8 cellular contexts compared by ENCODE assay signal in genomic region chr2:186848873-186849578, GRCh38. TPM values are rescaled to one million over a fixed set of nuclear protein-coding genes. Genes with fewer than 3 reads are reported as not detected.
DNase-seq lines count a peak whose midpoint lies in the region; ATAC-seq and TF ChIP-seq lines count a peak whose summit lies in the region.

Gene ZSWIM2, minus strand, starts transcription at chr2:186849170. Its CDS starts 40 bp downstream, at chr2:186849130.

- peaks cover 0 to 15% (median 3%) of the 10 kb centered on the region in 7 donors for H3K9me3 Mint-ChIP-seq in CD4-positive, CD25-positive, alpha-beta regulatory T cell

- peaks cover 0 to 12% (median 1%) of the 10 kb centered on the region in 4 donors for H3K4me1 Mint-ChIP-seq in CD4-positive, CD25-positive, alpha-beta regulatory T cell

- no peaks in the 10 kb centered on the region for H3K36me3 Mint-ChIP-seq in CD4-positive, CD25-positive, alpha-beta regulatory T cell

- no peak within 1 kb of the TSS for H3K27ac ChIP-seq in CD4-positive, CD25-positive, alpha-beta regulatory T cell (ENCODE audit: insufficient read depth, low read length, poor library complexity, severe bottlenecking)
- H3K27ac ChIP-seq in SK-N-MC = peak within 1 kb of the TSS; percentile 88
- peak within 1 kb of the TSS in 3 of 8 donors; percentile 25 to 46 (median 27) for H3K27ac ChIP-seq in spleen

- H3K4me3 Mint-ChIP-seq in CD4-positive, CD25-positive, alpha-beta regulatory T cell = peak within 1 kb of the TSS in 2 of 4 donors; percentile 28 to 47

- H3K27me3 ChIP-seq in CD4-positive, CD25-positive, alpha-beta regulatory T cell (ENCODE audit: control insufficient read depth, insufficient read depth, low read length) = no peaks in the 10 kb centered on the region
- H3K27me3 ChIP-seq in spleen (replicated peaks in 1 of 7) = peaks cover 0 to 19% (median 0%) of the 10 kb centered on the region in 7 donors

- no peaks in the 10 kb centered on the region for H3K36me3 ChIP-seq in CD4-positive, CD25-positive, alpha-beta regulatory T cell (ENCODE audit: control insufficient read depth, insufficient read depth, low read length)
- no peaks in the 10 kb centered on the region for H3K36me3 ChIP-seq in SK-N-MC (ENCODE audit: insufficient read depth, low read length)
- no peaks in the 10 kb centered on the region for H3K36me3 ChIP-seq in spleen

- H3K4me1 ChIP-seq in CD4-positive, CD25-positive, alpha-beta regulatory T cell (ENCODE audit: control insufficient read depth, insufficient read depth, low read length, poor library complexity, severe bottlenecking) = no peaks in the 10 kb centered on the region
- peaks cover 0 to 13% (median 7%) of the 10 kb centered on the region in 6 donors for H3K4me1 ChIP-seq in spleen

- no peak within 1 kb of the TSS for H3K4me3 ChIP-seq in CD4-positive, CD25-positive, alpha-beta regulatory T cell (ENCODE audit: low read depth, low read length)
- peak within 1 kb of the TSS; percentile 79 for H3K4me3 ChIP-seq in SK-N-MC
- peak within 1 kb of the TSS in 7 of 8 donors; percentile 10 to 63 (median 34) for H3K4me3 ChIP-seq in spleen

- no peaks in the 10 kb centered on the region for H3K9me3 ChIP-seq in CD4-positive, CD25-positive, alpha-beta regulatory T cell (ENCODE audit: control insufficient read depth in 2 of 2, low read length in 2 of 2)
- H3K9me3 ChIP-seq in SK-N-MC (ENCODE audit: low read depth, low read length) = no peaks in the 10 kb centered on the region
- H3K9me3 ChIP-seq in spleen = peaks cover 0 to 11% (median 0%) of the 10 kb centered on the region in 8 donors

- TF ChIP-seq CTCF in spleen (IDR thresholded peaks at IDR 0.05 in 8 of 11, conservative IDR thresholded peaks at IDR 0.05 in 3 of 11) = no peak

- peaks cover 5% of the 10 kb centered on the region for H3K27me3 Mint-ChIP-seq in CD4-positive, CD25-positive, alpha-beta regulatory T cell

- ATAC-seq in CD4-positive, CD25-positive, alpha-beta regulatory T cell (ENCODE audit: low read depth in 2 of 2) = peak in 1 of 2 donors; percentile 45
- ATAC-seq in GM21381 (IDR thresholded peaks at IDR 0.05; ENCODE audit: unreplicated experiment) = peak; percentile 71
- no peak for ATAC-seq in left colon
- ATAC-seq in HG03280 (IDR thresholded peaks at IDR 0.05; ENCODE audit: unreplicated experiment) = no peak

- intact Hi-C loops in left colon (cut with DNase I, micrococcal nuclease) (no loop called here), spleen (cut with DNase I; ENCODE audit: low total_unique reads) (no loop called here)

- 2 to 8% (median 4%) methylated on average over 20 to 39 of the region's 39 CpGs for WGBS in spleen, 5 donors

- H3K9ac ChIP-seq in SK-N-MC (ENCODE audit: insufficient read length) = no peak within 1 kb of the TSS

- DNase-seq in CD4-positive, CD25-positive, alpha-beta regulatory T cell = peak in 2 of 3 donors; percentile 3 to 14
- DNase-seq in Kasumi-1 (lab: John Stamatoyannopoulos, UW) = peak; percentile 66 to 67
- DNase-seq in SK-N-MC (ENCODE audit: low read depth, low spot score) = peak; percentile 73
- peak; percentile 91 for DNase-seq in dedifferentiated amniotic fluid mesenchymal stem cell (ENCODE audit: extremely low spot score)
- DNase-seq in left colon = peak; percentile 19 to 26
- DNase-seq in spleen = peak; percentile 80

- no peak within 1 kb of the TSS for H3K27ac Mint-ChIP-seq in CD4-positive, CD25-positive, alpha-beta regulatory T cell

- no peak for TF ChIP-seq POLR2A in spleen (IDR thresholded peaks at IDR 0.05)

RNA-seq across cellular contexts. Expression of gene ZSWIM2, which starts in this region (rescaled TPM):
- not detected for total RNA-seq in CD4-positive, CD25-positive, alpha-beta regulatory T cell
- polyA plus RNA-seq in CD4-positive, CD25-positive, alpha-beta regulatory T cell = not detected
- not detected for total RNA-seq in left colon
- not detected for total RNA-seq in spleen
- polyA plus RNA-seq in spleen = not detected

Comparison
In these comparisons a context has a peak if more than half of its experiments do, and no peak if none do; other contexts are left out.
1. Peak in DNase-seq in CD4-positive, CD25-positive, alpha-beta regulatory T cell; RNA of the gene not detected or under 1 TPM.
2. Peak in DNase-seq in left colon; RNA of the gene not detected or under 1 TPM.
3. Peak in DNase-seq and H3K4me3 ChIP-seq in spleen; RNA of the gene not detected or under 1 TPM.
4. DNase-seq: peak in every context shown above with its lines; median percentile 91 in dedifferentiated amniotic fluid mesenchymal stem cell; 80 in spleen; 73 in SK-N-MC; 66 in Kasumi-1; 22 in left colon; 8 in CD4-positive, CD25-positive, alpha-beta regulatory T cell.